ENCODE assay signal across 1 cellular context in the genomic region with DNA sequence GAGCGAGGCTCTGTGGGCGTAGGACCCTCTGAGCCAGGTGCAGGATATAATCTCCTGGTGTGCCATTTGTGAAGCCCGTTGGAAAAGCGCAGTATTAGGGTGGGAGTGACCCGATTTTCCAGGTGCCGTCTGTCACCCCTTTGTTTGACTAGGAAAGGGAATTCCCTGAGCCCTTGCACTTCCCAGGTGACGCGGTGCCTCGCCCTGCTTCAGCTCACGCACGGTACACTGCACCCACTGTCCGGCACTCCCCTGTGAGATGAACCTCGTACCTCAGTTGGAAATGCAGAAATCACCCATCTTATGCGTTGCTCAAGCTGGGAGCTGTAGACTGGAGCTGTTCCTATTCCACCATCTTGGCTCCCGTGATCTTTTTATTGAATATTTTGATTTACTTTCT.
A peak's percentile ranks its signal among the peaks of the same experiment; 100 is the strongest.
DNase-seq lines count a peak whose midpoint lies in the region; TF ChIP-seq lines count a peak whose summit lies in the region.
"Not testable (repeated sequence)": the region's sequence is repeated elsewhere in the genome, so short reads cannot be mapped to it uniquely, and the experiment has no call there.

No MANE protein-coding gene starts in this region.

- CTCF ChIA-PET in MCF 10A (lab: Yijun Ruan, JAX): interaction anchor here (0.7 kb wide), 1 partner anchor 171 kb away, joined by 3 read pairs; no protein-coding TSS in a partner anchor

- H3K27ac Mint-ChIP-seq in MCF 10A (ENCODE audit: low read depth, unreplicated experiment): peak overlapping the region; percentile 35

- BruUV-seq in MCF 10A (replicated peaks; lab: Mats Ljungman, UMichigan): not testable (repeated sequence)

- H3K4me1 Mint-ChIP-seq in MCF 10A (ENCODE audit: insufficient read depth, unreplicated experiment): not testable (repeated sequence)

- not testable (repeated sequence) for H3K9me3 Mint-ChIP-seq in MCF 10A (ENCODE audit: unreplicated experiment)

- intact Hi-C loops in MCF 10A (cut with micrococcal nuclease): not testable (repeated sequence)

- not testable (repeated sequence) for DNase-seq in MCF 10A (ENCODE audit: unreplicated experiment)

- POLR2A ChIA-PET in MCF 10A (lab: Yijun Ruan, JAX): not testable (repeated sequence)

- not testable (repeated sequence) for TF ChIP-seq CTCF in MCF 10A (IDR thresholded peaks at IDR 0.05; ENCODE audit: unreplicated experiment)

- not testable (repeated sequence) for H3K36me3 Mint-ChIP-seq in MCF 10A (ENCODE audit: insufficient read depth, unreplicated experiment)

- not testable (repeated sequence) for H3K4me3 Mint-ChIP-seq in MCF 10A (ENCODE audit: unreplicated experiment)

- H3K27me3 Mint-ChIP-seq in MCF 10A (ENCODE audit: insufficient read depth, unreplicated experiment): not testable (repeated sequence)
